Comparison of ENCODE assay signal across 1 cellular context in genomic region chr2:28624798-28625701, GRCh38.
TF ChIP-seq lines count a peak whose summit lies in the region.

No MANE protein-coding gene starts in this region.

TF ChIP-seq in HepG2, 621 proteins besides CTCF, POLR2A, EP300 and RAD21 (continued from another document):
- no peak for TF ChIP-seq ZNF124 (CRISPR knock-in tag; IDR thresholded peaks at IDR 0.05)
- TF ChIP-seq, protein P1, sequence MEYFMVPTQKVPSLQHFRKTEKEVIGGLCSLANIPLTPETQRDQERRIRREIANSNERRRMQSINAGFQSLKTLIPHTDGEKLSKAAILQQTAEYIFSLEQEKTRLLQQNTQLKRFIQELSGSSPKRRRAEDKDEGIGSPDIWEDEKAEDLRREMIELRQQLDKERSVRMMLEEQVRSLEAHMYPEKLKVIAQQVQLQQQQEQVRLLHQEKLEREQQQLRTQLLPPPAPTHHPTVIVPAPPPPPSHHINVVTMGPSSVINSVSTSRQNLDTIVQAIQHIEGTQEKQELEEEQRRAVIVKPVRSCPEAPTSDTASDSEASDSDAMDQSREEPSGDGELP (IDR thresholded peaks at IDR 0.05; ENCODE audit: borderline replicate concordance, low read depth): no peak
- no peak; the same call in 1 of the 2 replicates for TF ChIP-seq ZNF335 (CRISPR knock-in tag; IDR thresholded peaks at IDR 0.05)
- TF ChIP-seq, protein P2, sequence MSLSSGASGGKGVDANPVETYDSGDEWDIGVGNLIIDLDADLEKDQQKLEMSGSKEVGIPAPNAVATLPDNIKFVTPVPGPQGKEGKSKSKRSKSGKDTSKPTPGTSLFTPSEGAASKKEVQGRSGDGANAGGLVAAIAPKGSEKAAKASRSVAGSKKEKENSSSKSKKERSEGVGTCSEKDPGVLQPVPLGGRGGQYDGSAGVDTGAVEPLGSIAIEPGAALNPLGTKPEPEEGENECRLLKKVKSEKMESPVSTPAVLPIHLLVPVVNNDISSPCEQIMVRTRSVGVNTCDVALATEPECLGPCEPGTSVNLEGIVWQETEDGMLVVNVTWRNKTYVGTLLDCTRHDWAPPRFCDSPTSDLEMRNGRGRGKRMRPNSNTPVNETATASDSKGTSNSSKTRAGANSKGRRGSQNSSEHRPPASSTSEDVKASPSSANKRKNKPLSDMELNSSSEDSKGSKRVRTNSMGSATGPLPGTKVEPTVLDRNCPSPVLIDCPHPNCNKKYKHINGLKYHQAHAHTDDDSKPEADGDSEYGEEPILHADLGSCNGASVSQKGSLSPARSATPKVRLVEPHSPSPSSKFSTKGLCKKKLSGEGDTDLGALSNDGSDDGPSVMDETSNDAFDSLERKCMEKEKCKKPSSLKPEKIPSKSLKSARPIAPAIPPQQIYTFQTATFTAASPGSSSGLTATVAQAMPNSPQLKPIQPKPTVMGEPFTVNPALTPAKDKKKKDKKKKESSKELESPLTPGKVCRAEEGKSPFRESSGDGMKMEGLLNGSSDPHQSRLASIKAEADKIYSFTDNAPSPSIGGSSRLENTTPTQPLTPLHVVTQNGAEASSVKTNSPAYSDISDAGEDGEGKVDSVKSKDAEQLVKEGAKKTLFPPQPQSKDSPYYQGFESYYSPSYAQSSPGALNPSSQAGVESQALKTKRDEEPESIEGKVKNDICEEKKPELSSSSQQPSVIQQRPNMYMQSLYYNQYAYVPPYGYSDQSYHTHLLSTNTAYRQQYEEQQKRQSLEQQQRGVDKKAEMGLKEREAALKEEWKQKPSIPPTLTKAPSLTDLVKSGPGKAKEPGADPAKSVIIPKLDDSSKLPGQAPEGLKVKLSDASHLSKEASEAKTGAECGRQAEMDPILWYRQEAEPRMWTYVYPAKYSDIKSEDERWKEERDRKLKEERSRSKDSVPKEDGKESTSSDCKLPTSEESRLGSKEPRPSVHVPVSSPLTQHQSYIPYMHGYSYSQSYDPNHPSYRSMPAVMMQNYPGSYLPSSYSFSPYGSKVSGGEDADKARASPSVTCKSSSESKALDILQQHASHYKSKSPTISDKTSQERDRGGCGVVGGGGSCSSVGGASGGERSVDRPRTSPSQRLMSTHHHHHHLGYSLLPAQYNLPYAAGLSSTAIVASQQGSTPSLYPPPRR (CRISPR knock-in tag; IDR thresholded peaks at IDR 0.05; ENCODE audit: borderline replicate concordance): no peak
- 0 out of 2 replicates have a peak, but pooled peaks have one; percentile 10 for TF ChIP-seq PAXIP1 (CRISPR knock-in tag; conservative IDR thresholded peaks at IDR 0.05)
- 0 out of 2 replicates have a peak, but pooled peaks have one; percentile 45 for TF ChIP-seq ZNF766 (CRISPR knock-in tag; IDR thresholded peaks at IDR 0.05; ENCODE audit: borderline replicate concordance)
- no peak for TF ChIP-seq ARHGAP35 (CRISPR knock-in tag; IDR thresholded peaks at IDR 0.05; ENCODE audit: borderline replicate concordance)
- no peak for TF ChIP-seq DR1 (CRISPR knock-in tag; IDR thresholded peaks at IDR 0.05)
- TF ChIP-seq ZMYM4 (CRISPR knock-in tag; IDR thresholded peaks at IDR 0.05): no peak
- TF ChIP-seq, protein P3, sequence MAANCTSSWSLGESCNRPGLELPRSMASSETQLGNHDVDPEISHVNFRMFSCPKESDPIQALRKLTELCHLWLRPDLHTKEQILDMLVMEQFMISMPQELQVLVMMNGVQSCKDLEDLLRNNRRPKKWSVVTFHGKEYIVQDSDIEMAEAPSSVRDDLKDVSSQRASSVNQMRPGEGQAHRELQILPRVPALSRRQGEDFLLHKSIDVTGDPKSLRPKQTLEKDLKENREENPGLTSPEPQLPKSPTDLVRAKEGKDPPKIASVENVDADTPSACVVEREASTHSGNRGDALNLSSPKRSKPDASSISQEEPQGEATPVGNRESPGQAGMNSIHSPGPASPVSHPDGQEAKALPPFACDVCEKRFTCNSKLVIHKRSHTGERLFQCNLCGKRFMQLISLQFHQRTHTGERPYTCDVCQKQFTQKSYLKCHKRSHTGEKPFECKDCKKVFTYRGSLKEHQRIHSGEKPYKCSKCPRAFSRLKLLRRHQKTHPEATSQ (CRISPR knock-in tag; IDR thresholded peaks at IDR 0.05; ENCODE audit: borderline replicate concordance): no peak
- TF ChIP-seq ZNF34 (CRISPR knock-in tag; IDR thresholded peaks at IDR 0.05; ENCODE audit: borderline replicate concordance): no peak
- no peak for TF ChIP-seq FOXC1 (CRISPR knock-in tag; IDR thresholded peaks at IDR 0.05; ENCODE audit: borderline replicate concordance)
- no peak for TF ChIP-seq HOXA7 (CRISPR knock-in tag; IDR thresholded peaks at IDR 0.05)
- TF ChIP-seq IRF2 (CRISPR knock-in tag; IDR thresholded peaks at IDR 0.05): no peak
TF ChIP-seq in HepG2: peak in this region for 28.
